Comparison of ENCODE assay signal across 25 cellular contexts in genomic region chr10:115981056-115981455, GRCh38.
A peak's percentile ranks its signal among the peaks of the same experiment; 100 is the strongest.
DNase-seq lines count a peak whose midpoint lies in the region; ATAC-seq, FAIRE-seq and TF ChIP-seq lines count a peak whose summit lies in the region.
"Had no signal": no experiment of that assay in that cellular context is flagged by ENCODE, and none has a peak within 500 bp of the region (broad histone marks: within the 10 kb centered on the region; RNA-seq: fewer than 3 reads in every experiment).

No MANE protein-coding gene starts in this region.

- H3K27me3 Mint-ChIP-seq in WTC11 (ENCODE audit: low read depth): no peaks in the 10 kb centered on the region; the same call in 1 of the 2 replicates
- no peaks in the 10 kb centered on the region for H3K27me3 Mint-ChIP-seq in CD4-positive, alpha-beta memory T cell
- H3K27me3 Mint-ChIP-seq: CD4-positive, alpha-beta T cell had no signal

- peaks cover under 1% of the 10 kb centered on the region; the same call in 1 of the 2 replicates for H3K36me3 Mint-ChIP-seq in WTC11
- H3K36me3 Mint-ChIP-seq in CD4-positive, alpha-beta memory T cell: peaks cover 0 to 2% of the 10 kb centered on the region in 2 donors

- POLR2A ChIA-PET in WTC11 (lab: Charles Lee): no interaction called here
- POLR2A ChIA-PET in CD4-positive, alpha-beta memory T cell (lab: Charles Lee; ENCODE audit: partially characterized antibody): no interaction called here

- no peaks in the 10 kb centered on the region for H3K27me3 ChIP-seq in ACC112 (ENCODE audit: insufficient read depth, low read length)
- no peaks in the 10 kb centered on the region for H3K27me3 ChIP-seq in CD4-positive, alpha-beta memory T cell (ENCODE audit: insufficient read depth, low read length)
- H3K27me3 ChIP-seq: ascending aorta, colonic mucosa, heart left ventricle, spleen had no signal

- H3K4me3 Mint-ChIP-seq in WTC11: no peak overlapping the region
- H3K4me3 Mint-ChIP-seq in CD4-positive, alpha-beta memory T cell: no peak overlapping the region
- H3K4me3 Mint-ChIP-seq: activated naive CD4-positive, alpha-beta T cell treated with anti-CD3 and anti-CD28 coated beads for 36 hours; CD4-positive, alpha-beta T cell had no signal

- H3K27ac Mint-ChIP-seq in WTC11: no peak overlapping the region
- H3K27ac Mint-ChIP-seq in CD4-positive, alpha-beta memory T cell: no peak overlapping the region
- H3K27ac Mint-ChIP-seq: activated naive CD4-positive, alpha-beta T cell treated with anti-CD3 and anti-CD28 coated beads for 36 hours; CD4-positive, alpha-beta T cell had no signal

- no peaks in the 10 kb centered on the region for H3K9me3 ChIP-seq in CD4-positive, alpha-beta memory T cell (ENCODE audit: control insufficient read depth in 1 of 2, low read length in 2 of 2)
- H3K9me3 ChIP-seq: ascending aorta, colonic mucosa had no signal

- H3K9me3 Mint-ChIP-seq in WTC11: peaks cover 9% of the 10 kb centered on the region
- peaks cover 0 to 13% (median 8%) of the 10 kb centered on the region in 8 donors for H3K9me3 Mint-ChIP-seq in CD4-positive, alpha-beta memory T cell

- peaks cover 6% of the 10 kb centered on the region for H3K4me1 ChIP-seq in ACC112 (ENCODE audit: control insufficient read depth, insufficient read depth, low read length, unreplicated experiment)
- H3K4me1 ChIP-seq in CD4-positive, alpha-beta memory T cell (ENCODE audit: insufficient read depth, low read length): no peaks in the 10 kb centered on the region
- H3K4me1 ChIP-seq: colonic mucosa, spleen had no signal

- TF ChIP-seq CTCF in WTC11 (IDR thresholded peaks at IDR 0.05): no peak

- no peak for FAIRE-seq in urothelium cell line (lab: Jason Lieb, UNC)
- FAIRE-seq: keratinocyte had no signal

- H3K4me1 Mint-ChIP-seq in WTC11: peaks cover 19% of the 10 kb centered on the region
- no peaks in the 10 kb centered on the region for H3K4me1 Mint-ChIP-seq in CD4-positive, alpha-beta memory T cell

- H3K27ac ChIP-seq in ACC112 (ENCODE audit: low read depth, low read length): no peak overlapping the region
- H3K27ac ChIP-seq in CD4-positive, alpha-beta memory T cell (ENCODE audit: low read depth, low read length): no peak overlapping the region
- H3K27ac ChIP-seq: ascending aorta, colonic mucosa, heart left ventricle, SK-N-MC had no signal

- ATAC-seq in WTC11 (peak; percentile 24), HG02970 (IDR thresholded peaks at IDR 0.05; ENCODE audit: low FRiP score, unreplicated experiment) (no peak)
- ATAC-seq: esophagus mucosa, heart left ventricle, PC-3 had no signal

- CTCF ChIA-PET in WTC11 (lab: Charles Lee): no interaction called here
- CTCF ChIA-PET in CD4-positive, alpha-beta memory T cell (lab: Charles Lee; ENCODE audit: partially characterized antibody): no interaction called here

- DNase-seq in WTC11 (ENCODE audit: low spot score): no peak
- DNase-seq in iris pigment epithelial cell (ENCODE audit: low read depth): peak; percentile 23
- DNase-seq in retina: peak; percentile 76
- DNase-seq in urothelium cell line (ENCODE audit: low spot score): no peak
- DNase-seq in CD4-positive, alpha-beta memory T cell: no peak
- no peak for DNase-seq in ecto neural progenitor cell (ENCODE audit: low spot score)
- DNase-seq: activated CD4-positive, alpha-beta T cell treated with anti-CD3 and anti-CD28 coated beads for 48 hours; activated CD8-positive, alpha-beta memory T cell treated with anti-CD3 and anti-CD28 coated beads, Interleukin-2, amount 50 U/mL, for 48 hours; activated naive CD4-positive, alpha-beta T cell treated with anti-CD3 and anti-CD28 coated beads for 36 hours; CD4-positive, alpha-beta T cell; colonic mucosa; DMS53; HCEC 1CT; heart left ventricle; KG1; midbrain; NCI-H526; PC-3; spleen had no signal

- intact Hi-C loops in CD4-positive, alpha-beta memory T cell (cut with micrococcal nuclease): no loop called here

- H2AFZ ChIP-seq in ACC112 (ENCODE audit: low read length, unreplicated experiment): peak overlapping the region; percentile 89

- H3K4me3 ChIP-seq in ACC112 (ENCODE audit: low read depth, low read length): peak overlapping the region; percentile 63
- no peak overlapping the region for H3K4me3 ChIP-seq in CD4-positive, alpha-beta memory T cell (ENCODE audit: low read length in 2 of 2)
- H3K4me3 ChIP-seq: colonic mucosa, SK-N-MC had no signal

- H3K36me3 ChIP-seq in ACC112 (ENCODE audit: insufficient read depth, low read length): no peaks in the 10 kb centered on the region
- no peaks in the 10 kb centered on the region for H3K36me3 ChIP-seq in CD4-positive, alpha-beta memory T cell (ENCODE audit: insufficient read depth, low read length)
- H3K36me3 ChIP-seq: ascending aorta, colonic mucosa, heart left ventricle, spleen had no signal

- no peaks in the 10 kb centered on the region for H3K79me2 ChIP-seq in ACC112 (ENCODE audit: control insufficient read depth, insufficient read depth, low read length, unreplicated experiment)

TF ChIP-seq in WTC11, 78 proteins besides CTCF, POLR2A, EP300 and RAD21:
- no peak for TF ChIP-seq MLX (CRISPR knock-in tag; IDR thresholded peaks at IDR 0.05)
- TF ChIP-seq RELA (CRISPR knock-in tag; IDR thresholded peaks at IDR 0.05; ENCODE audit: borderline replicate concordance): no peak
- TF ChIP-seq E2F1 (CRISPR knock-in tag; IDR thresholded peaks at IDR 0.05): no peak
- TF ChIP-seq GRHL2 (CRISPR knock-in tag; IDR thresholded peaks at IDR 0.05; ENCODE audit: insufficient replicate concordance, severe bottlenecking): no peak
- no peak for TF ChIP-seq ZNF138 (CRISPR knock-in tag; conservative IDR thresholded peaks at IDR 0.05)
- TF ChIP-seq NFE2L1 (CRISPR knock-in tag; IDR thresholded peaks at IDR 0.05): no peak
- TF ChIP-seq TEAD1 (CRISPR knock-in tag; IDR thresholded peaks at IDR 0.05): no peak
- no peak for TF ChIP-seq FOXJ3 (CRISPR knock-in tag; IDR thresholded peaks at IDR 0.05; ENCODE audit: borderline replicate concordance)
- TF ChIP-seq GABPB1 (CRISPR knock-in tag; IDR thresholded peaks at IDR 0.05): no peak
- no peak for TF ChIP-seq JAZF1 (CRISPR knock-in tag; IDR thresholded peaks at IDR 0.05)
- no peak for TF ChIP-seq CREM (CRISPR knock-in tag; IDR thresholded peaks at IDR 0.05)
- no peak for TF ChIP-seq ZNF671 (CRISPR knock-in tag; IDR thresholded peaks at IDR 0.05)
- no peak for TF ChIP-seq CBFB (CRISPR knock-in tag; IDR thresholded peaks at IDR 0.05; ENCODE audit: low read depth)
- TF ChIP-seq HMGA2 (CRISPR knock-in tag; IDR thresholded peaks at IDR 0.05): no peak
- TF ChIP-seq SOX15 (CRISPR knock-in tag; IDR thresholded peaks at IDR 0.05): no peak
- TF ChIP-seq ATF3 (CRISPR knock-in tag; conservative IDR thresholded peaks at IDR 0.05): no peak
- no peak for TF ChIP-seq MAX (CRISPR knock-in tag; IDR thresholded peaks at IDR 0.05)
- no peak for TF ChIP-seq ATF6 (CRISPR knock-in tag; IDR thresholded peaks at IDR 0.05)
- TF ChIP-seq ZNF416 (CRISPR knock-in tag; IDR thresholded peaks at IDR 0.05): no peak

Comparison
In these comparisons a context has a peak if more than half of its experiments do, and no peak if none do; other contexts are left out.
1. DNase-seq: peak in iris pigment epithelial cell (single experiment) and retina (single experiment); none in WTC11 (single experiment), urothelium cell line (single experiment), CD4-positive, alpha-beta memory T cell (0 of 5) and ecto neural progenitor cell (single experiment).